In the genomic region with DNA sequence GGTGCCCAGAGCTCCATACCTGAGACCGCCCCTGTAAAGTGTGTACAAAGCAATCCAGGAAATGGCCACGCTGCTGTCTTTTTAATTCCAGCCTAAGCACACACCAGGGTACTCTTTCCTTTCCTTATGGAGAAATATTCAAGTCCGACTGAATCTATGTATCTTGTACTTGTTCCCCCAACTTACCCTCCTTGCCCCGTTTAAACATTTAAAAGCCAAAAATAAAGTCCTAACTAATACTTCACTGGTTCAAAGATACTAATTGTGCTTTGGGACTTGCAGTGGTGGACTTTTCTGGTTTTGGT, we compare ENCODE assay signal across 8 cellular contexts. TPM values are rescaled to one million over a fixed set of nuclear protein-coding genes. Genes with fewer than 3 reads are reported as not detected.
DNase-seq lines count a peak whose midpoint lies in the region; ATAC-seq and FAIRE-seq lines count a peak whose summit lies in the region.

No MANE protein-coding gene starts in this region.

- FAIRE-seq in RCC 7860 (lab: Jason Lieb, UNC): no peak

- peak overlapping the region; percentile 93 for H3K4me3 Mint-ChIP-seq in activated CD4-positive, alpha-beta memory T cell treated with anti-CD3 and anti-CD28 coated beads for 36 hours

- peaks cover 25% of the 10 kb centered on the region for H3K4me1 Mint-ChIP-seq in activated CD4-positive, alpha-beta memory T cell treated with anti-CD3 and anti-CD28 coated beads for 36 hours (ENCODE audit: low read depth)

- H3K4me3 ChIP-seq in iPS-15b (ENCODE audit: low read depth, low read length) (peak overlapping the region; percentile 74), stomach smooth muscle (ENCODE audit: low read length in 2 of 2) (peak overlapping the region; percentile 71 to 74)

- H3K36me3 ChIP-seq in iPS-15b (ENCODE audit: control insufficient read depth, insufficient read depth, low read length) (no peaks in the 10 kb centered on the region), stomach smooth muscle (ENCODE audit: control insufficient read depth in 2 of 2, insufficient read depth in 2 of 2, low read length in 2 of 2) (no peaks in the 10 kb centered on the region)

- CTCF ChIA-PET in activated CD4-positive, alpha-beta memory T cell treated with anti-CD3 and anti-CD28 coated beads for 36 hours (lab: Charles Lee): interaction anchor here (1.0 to 1.6 kb wide), 4 partner anchors 94 to 172 kb away, joined by 3 to 7 read pairs (median 4); no protein-coding TSS in a partner anchor

- H3K9me3 ChIP-seq in iPS-15b (ENCODE audit: control insufficient read depth, insufficient read depth, low read length): no peaks in the 10 kb centered on the region
- no peaks in the 10 kb centered on the region for H3K9me3 ChIP-seq in stomach smooth muscle (ENCODE audit: control insufficient read depth in 2 of 2, low read length in 2 of 2)

- no peaks in the 10 kb centered on the region for H3K27me3 Mint-ChIP-seq in activated CD4-positive, alpha-beta memory T cell treated with anti-CD3 and anti-CD28 coated beads for 36 hours

- POLR2A ChIA-PET in activated CD4-positive, alpha-beta memory T cell treated with anti-CD3 and anti-CD28 coated beads for 36 hours (lab: Charles Lee): interaction anchor here (1.0 kb wide), 1 partner anchor 93 kb away, joined by 3 read pairs; no protein-coding TSS in a partner anchor

- H3K4me1 ChIP-seq in iPS-15b (ENCODE audit: control insufficient read depth, insufficient read depth, low read length) (peaks cover 31% of the 10 kb centered on the region), stomach smooth muscle (ENCODE audit: control insufficient read depth, insufficient read depth, low read length) (no peaks in the 10 kb centered on the region)

- H3K27ac ChIP-seq in stomach smooth muscle (ENCODE audit: low read length): no peak overlapping the region

- DNase-seq in DMS79 treated with DMSO at 0.1 percent for 48 hours (lab: John Stamatoyannopoulos, UW): peak; percentile 72
- no peak for DNase-seq in DMS79 (lab: John Stamatoyannopoulos, UW)
- no peak for DNase-seq in activated CD4-positive, alpha-beta memory T cell treated with anti-CD3 and anti-CD28 coated beads for 36 hours
- DNase-seq in RCC 7860 (ENCODE audit: low spot score): no peak
- no peak for DNase-seq in iPS-NIHi7 (ENCODE audit: extremely low spot score)

- no peaks in the 10 kb centered on the region for H3K36me3 Mint-ChIP-seq in activated CD4-positive, alpha-beta memory T cell treated with anti-CD3 and anti-CD28 coated beads for 36 hours

- peak; percentile 10 for ATAC-seq in HG02970 (IDR thresholded peaks at IDR 0.05; ENCODE audit: low FRiP score, unreplicated experiment)

- H3K9me3 Mint-ChIP-seq in activated CD4-positive, alpha-beta memory T cell treated with anti-CD3 and anti-CD28 coated beads for 36 hours: no peaks in the 10 kb centered on the region

- H3K27ac Mint-ChIP-seq in activated CD4-positive, alpha-beta memory T cell treated with anti-CD3 and anti-CD28 coated beads for 36 hours: peak overlapping the region; percentile 95

- H3K9ac ChIP-seq in iPS-15b (ENCODE audit: low read depth, low read length) (peak overlapping the region; percentile 87), stomach smooth muscle (ENCODE audit: low read length in 2 of 2) (peak overlapping the region; percentile 69 to 76)

- intact Hi-C loops in activated CD4-positive, alpha-beta memory T cell treated with anti-CD3 and anti-CD28 coated beads for 36 hours (cut with micrococcal nuclease): loop anchor here (2.0 to 5.0 kb wide), 3 partner anchors 90 to 316 kb away; a partner anchor contains a TSS

- H3K27me3 ChIP-seq in iPS-15b (ENCODE audit: control insufficient read depth, insufficient read depth, low read length) (no peaks in the 10 kb centered on the region), stomach smooth muscle (ENCODE audit: control insufficient read depth in 1 of 2, insufficient read depth in 2 of 2, low read length in 2 of 2) (peaks cover 0 to 8% of the 10 kb centered on the region in 2 donors)

RNA-seq across cellular contexts. Expression of a gene that starts 0.7 kb away (rescaled TPM):
- 1 to 10 TPM; 8.0 to 8.9 TPM for total RNA-seq in activated CD4-positive, alpha-beta memory T cell treated with anti-CD3 and anti-CD28 coated beads for 36 hours

RNA-seq across cellular contexts. Expression of a gene that starts 40.0 kb away (rescaled TPM):
- total RNA-seq in activated CD4-positive, alpha-beta memory T cell treated with anti-CD3 and anti-CD28 coated beads for 36 hours: under 1 TPM in 1 of 2 experiments, not detected in 1; 0.05 TPM
